1 cellular context compared by ENCODE assay signal in genomic region chr20:57404419-57405072, GRCh38.
TF ChIP-seq lines count a peak whose summit lies in the region.

No MANE protein-coding gene starts in this region.

TF ChIP-seq in WTC11, 78 proteins besides CTCF, POLR2A, EP300 and RAD21 (continued from another document):
- no peak for TF ChIP-seq ZNF138 (CRISPR knock-in tag; conservative IDR thresholded peaks at IDR 0.05)
- no peak for TF ChIP-seq IRF2 (CRISPR knock-in tag; IDR thresholded peaks at IDR 0.05; ENCODE audit: borderline replicate concordance, low read depth)
- no peak for TF ChIP-seq FOXJ3 (CRISPR knock-in tag; IDR thresholded peaks at IDR 0.05; ENCODE audit: borderline replicate concordance)
- TF ChIP-seq ZNF121 (CRISPR knock-in tag; IDR thresholded peaks at IDR 0.05): no peak
- no peak for TF ChIP-seq ZNF532 (CRISPR knock-in tag; IDR thresholded peaks at IDR 0.05; ENCODE audit: borderline replicate concordance)
- TF ChIP-seq RORB (CRISPR knock-in tag; IDR thresholded peaks at IDR 0.05): no peak
